ENCODE assay signal across 21 cellular contexts in the genomic region with DNA sequence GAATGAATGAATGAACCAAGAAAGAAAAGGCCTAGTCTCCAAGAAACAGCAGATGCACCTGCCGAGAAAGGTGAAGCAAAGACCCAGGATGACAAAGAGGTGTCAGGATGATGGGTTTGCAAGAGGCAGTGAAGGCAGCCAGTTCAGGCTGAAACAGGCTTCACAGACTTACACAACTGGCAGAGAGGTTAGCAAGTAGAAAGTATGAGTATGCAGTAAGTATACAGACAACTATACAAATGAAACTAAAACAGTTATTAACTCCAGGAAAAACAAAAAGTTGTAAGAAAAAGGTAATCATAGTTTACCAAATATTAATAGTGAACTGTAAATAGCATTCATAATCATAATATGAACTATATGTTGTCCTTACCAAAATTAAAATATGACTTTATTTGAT.
"Had no signal": no experiment of that assay in that cellular context is flagged by ENCODE, and none has a peak within 500 bp of the region (broad histone marks: within the 10 kb centered on the region; RNA-seq: fewer than 3 reads in every experiment).

No MANE protein-coding gene starts in this region.

- FAIRE-seq: HTR-8/SVneo had no signal

- DNase-seq: Karpas-422, KG1, MM.1S, NCI-H1092 treated with DMSO at 0.1 percent for 48 hours, NCI-H1436, NCI-H187, NCI-H2029, NCI-H2081 treated with DMSO at 0.1 percent for 48 hours, NCI-H2171, NCI-H226, NCI-H446, NCI-H510A, NCI-H524 treated with DMSO at 0.1 percent for 48 hours, NCI-H69, NCI-H774, SHP77 treated with DMSO at 0.1 percent for 48 hours, SJCRH30 had no signal

- H3K27ac ChIP-seq: HL-60, SJCRH30 had no signal

- ATAC-seq: Right ventricle myocardium inferior, SK-N-SH treated with all-trans-retinoic acid at 6 μM for 48 hours had no signal
